In the genomic region with DNA sequence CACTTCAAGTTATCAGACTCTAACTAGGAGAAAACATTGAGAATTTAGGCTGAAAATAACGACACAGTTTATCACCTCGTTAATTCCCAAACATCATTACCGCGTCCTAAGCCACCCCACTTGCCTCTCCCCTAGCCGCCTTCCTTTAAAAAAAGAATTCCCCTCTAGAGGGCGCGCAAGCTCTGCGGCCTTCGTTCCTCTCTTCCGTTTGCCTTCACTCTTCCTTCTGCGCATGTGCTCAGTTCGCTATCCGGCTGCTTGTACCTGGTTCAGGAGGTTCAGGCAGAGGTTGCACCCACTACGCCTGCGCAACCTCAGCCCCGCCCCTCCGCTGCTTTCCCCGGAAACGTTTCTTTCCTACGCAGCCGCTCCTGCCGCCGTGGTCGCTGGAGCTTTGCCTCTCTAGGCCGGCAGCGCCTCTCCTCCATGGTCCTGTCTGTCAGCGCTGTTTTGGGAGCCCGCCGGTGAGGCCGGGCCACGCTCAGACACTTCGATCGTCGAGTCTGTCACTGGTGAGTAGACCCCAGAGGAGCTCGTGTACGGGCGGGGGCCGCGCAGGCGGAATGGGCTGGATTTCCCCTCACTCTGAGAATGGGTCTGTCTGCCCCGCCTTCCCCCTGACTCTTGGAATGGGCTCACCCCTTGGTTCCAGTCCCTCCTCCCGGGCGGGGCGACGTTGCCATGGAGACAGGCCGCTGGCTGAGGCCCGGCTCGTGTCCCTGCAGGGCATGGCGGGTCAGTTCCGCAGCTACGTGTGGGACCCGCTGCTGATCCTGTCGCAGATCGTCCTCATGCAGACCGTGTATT, we compare ENCODE assay signal across 1 cellular context.
A peak's percentile ranks its signal among the peaks of the same experiment; 100 is the strongest.
TF ChIP-seq lines count a peak whose summit lies in the region.

A gene (plus strand): TSS at position 353 of the 807 bp plus-strand sequence. CDS start 376 bp downstream, at position 729.

TF ChIP-seq in A549, 52 proteins besides CTCF, POLR2A, EP300 and RAD21 (continued from another document):
- TF ChIP-seq, protein P1, sequence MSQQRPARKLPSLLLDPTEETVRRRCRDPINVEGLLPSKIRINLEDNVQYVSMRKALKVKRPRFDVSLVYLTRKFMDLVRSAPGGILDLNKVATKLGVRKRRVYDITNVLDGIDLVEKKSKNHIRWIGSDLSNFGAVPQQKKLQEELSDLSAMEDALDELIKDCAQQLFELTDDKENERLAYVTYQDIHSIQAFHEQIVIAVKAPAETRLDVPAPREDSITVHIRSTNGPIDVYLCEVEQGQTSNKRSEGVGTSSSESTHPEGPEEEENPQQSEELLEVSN (IDR thresholded peaks at IDR 0.05; ENCODE audit: borderline replicate concordance, low read depth), result peak; percentile 53; the same call in 1 of the 2 replicates
- TF ChIP-seq NR3C1 (IDR thresholded peaks at IDR 0.05) (no peak), KDM1A (IDR thresholded peaks at IDR 0.05; ENCODE audit: low read depth) (no peak), MYC (IDR thresholded peaks at IDR 0.05; ENCODE audit: borderline replicate concordance, low read length) (peak; percentile 51), RNF2 (IDR thresholded peaks at IDR 0.05; ENCODE audit: borderline replicate concordance, low read depth) (no peak), RARB (CRISPR knock-in tag; IDR thresholded peaks at IDR 0.05) (no peak), NPAS2 (CRISPR knock-in tag; IDR thresholded peaks at IDR 0.05; ENCODE audit: borderline replicate concordance) (no peak), HOXA7 (CRISPR knock-in tag; IDR thresholded peaks at IDR 0.05) (no peak), SREBF2 (IDR thresholded peaks at IDR 0.05) (no peak), CHD4 (IDR thresholded peaks at IDR 0.05; ENCODE audit: borderline replicate concordance) (no peak), POLR2AphosphoS2 (conservative IDR thresholded peaks at IDR 0.05; ENCODE audit: low read length) (no peak), HDAC2 (IDR thresholded peaks at IDR 0.05) (no peak), TP53 (CRISPR knock-in tag; IDR thresholded peaks at IDR 0.05) (no peak), CHD2 (IDR thresholded peaks at IDR 0.05; ENCODE audit: low read length, partially characterized antibody) (no peak), CBX8 (IDR thresholded peaks at IDR 0.05) (no peak), JUNB (IDR thresholded peaks at IDR 0.05) (no peak), ESRRA (IDR thresholded peaks at IDR 0.05; ENCODE audit: borderline replicate concordance, low read length) (no peak), MAFK (IDR thresholded peaks at IDR 0.05; ENCODE audit: partially characterized antibody) (no peak), TFCP2L1 (CRISPR knock-in tag; IDR thresholded peaks at IDR 0.05) (no peak), MAZ (IDR thresholded peaks at IDR 0.05; ENCODE audit: borderline replicate concordance, low read depth, low read length) (peak; percentile 50; the same call in 1 of the 2 replicates), JUN (IDR thresholded peaks at IDR 0.05) (peak; percentile 44 to 89; a peak in 3 of 5 replicates), BHLHE40 (IDR thresholded peaks at IDR 0.05; ENCODE audit: low read depth, low read length) (no peak), SMC3 (IDR thresholded peaks at IDR 0.05) (peak; percentile 81), CBX2 (IDR thresholded peaks at IDR 0.05; ENCODE audit: borderline replicate concordance, low read depth) (no peak), EHF (CRISPR knock-in tag; IDR thresholded peaks at IDR 0.05) (no peak), NFE2L2 (conservative IDR thresholded peaks at IDR 0.05; ENCODE audit: low read length) (no peak), HOXB5 (CRISPR knock-in tag; IDR thresholded peaks at IDR 0.05) (no peak), CEBPB (IDR thresholded peaks at IDR 0.05) (no peak), ZC3H11A (IDR thresholded peaks at IDR 0.05) (no peak), RFX5 (IDR thresholded peaks at IDR 0.05) (no peak), FOSL2 (IDR thresholded peaks at IDR 0.05) (no peak), FOSL2 (CRISPR knock-in tag; IDR thresholded peaks at IDR 0.05) (no peak)
- TF ChIP-seq, protein P2, sequence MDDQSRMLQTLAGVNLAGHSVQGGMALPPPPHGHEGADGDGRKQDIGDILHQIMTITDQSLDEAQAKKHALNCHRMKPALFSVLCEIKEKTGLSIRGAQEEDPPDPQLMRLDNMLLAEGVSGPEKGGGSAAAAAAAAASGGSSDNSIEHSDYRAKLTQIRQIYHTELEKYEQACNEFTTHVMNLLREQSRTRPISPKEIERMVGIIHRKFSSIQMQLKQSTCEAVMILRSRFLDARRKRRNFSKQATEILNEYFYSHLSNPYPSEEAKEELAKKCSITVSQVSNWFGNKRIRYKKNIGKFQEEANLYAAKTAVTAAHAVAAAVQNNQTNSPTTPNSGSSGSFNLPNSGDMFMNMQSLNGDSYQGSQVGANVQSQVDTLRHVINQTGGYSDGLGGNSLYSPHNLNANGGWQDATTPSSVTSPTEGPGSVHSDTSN (IDR thresholded peaks at IDR 0.05), result peak; percentile 63; the same call in 1 of the 2 replicates
- TF ChIP-seq, protein P3, sequence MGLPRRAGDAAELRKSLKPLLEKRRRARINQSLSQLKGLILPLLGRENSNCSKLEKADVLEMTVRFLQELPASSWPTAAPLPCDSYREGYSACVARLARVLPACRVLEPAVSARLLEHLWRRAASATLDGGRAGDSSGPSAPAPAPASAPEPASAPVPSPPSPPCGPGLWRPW (IDR thresholded peaks at IDR 0.05), result no peak
- TF ChIP-seq, protein P4, sequence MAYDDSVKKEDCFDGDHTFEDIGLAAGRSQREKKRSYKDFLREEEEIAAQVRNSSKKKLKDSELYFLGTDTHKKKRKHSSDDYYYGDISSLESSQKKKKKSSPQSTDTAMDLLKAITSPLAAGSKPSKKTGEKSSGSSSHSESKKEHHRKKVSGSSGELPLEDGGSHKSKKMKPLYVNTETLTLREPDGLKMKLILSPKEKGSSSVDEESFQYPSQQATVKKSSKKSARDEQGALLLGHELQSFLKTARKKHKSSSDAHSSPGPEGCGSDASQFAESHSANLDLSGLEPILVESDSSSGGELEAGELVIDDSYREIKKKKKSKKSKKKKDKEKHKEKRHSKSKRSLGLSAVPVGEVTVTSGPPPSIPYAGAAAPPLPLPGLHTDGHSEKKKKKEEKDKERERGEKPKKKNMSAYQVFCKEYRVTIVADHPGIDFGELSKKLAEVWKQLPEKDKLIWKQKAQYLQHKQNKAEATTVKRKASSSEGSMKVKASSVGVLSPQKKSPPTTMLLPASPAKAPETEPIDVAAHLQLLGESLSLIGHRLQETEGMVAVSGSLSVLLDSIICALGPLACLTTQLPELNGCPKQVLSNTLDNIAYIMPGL (CRISPR knock-in tag; IDR thresholded peaks at IDR 0.05; ENCODE audit: borderline replicate concordance), result no peak
- TF ChIP-seq, protein P5, sequence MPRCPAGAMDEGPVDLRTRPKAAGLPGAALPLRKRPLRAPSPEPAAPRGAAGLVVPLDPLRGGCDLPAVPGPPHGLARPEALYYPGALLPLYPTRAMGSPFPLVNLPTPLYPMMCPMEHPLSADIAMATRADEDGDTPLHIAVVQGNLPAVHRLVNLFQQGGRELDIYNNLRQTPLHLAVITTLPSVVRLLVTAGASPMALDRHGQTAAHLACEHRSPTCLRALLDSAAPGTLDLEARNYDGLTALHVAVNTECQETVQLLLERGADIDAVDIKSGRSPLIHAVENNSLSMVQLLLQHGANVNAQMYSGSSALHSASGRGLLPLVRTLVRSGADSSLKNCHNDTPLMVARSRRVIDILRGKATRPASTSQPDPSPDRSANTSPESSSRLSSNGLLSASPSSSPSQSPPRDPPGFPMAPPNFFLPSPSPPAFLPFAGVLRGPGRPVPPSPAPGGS (IDR thresholded peaks at IDR 0.05), result peak; percentile 70; the same call in 1 of the 3 replicates
